ENCODE assay signal across 27 cellular contexts in genomic region chrY:8852278-8852677, GRCh38.
"Had no signal": no experiment of that assay in that cellular context is flagged by ENCODE, and none has a peak within 500 bp of the region (broad histone marks: within the 10 kb centered on the region; RNA-seq: fewer than 3 reads in every experiment).

No MANE protein-coding gene starts in this region.

- H3K4me1 ChIP-seq: stomach, suprapubic skin, testis, thyroid gland, tibial artery, tibial nerve, transverse colon, upper lobe of left lung, upper lobe of right lung, uterus, vagina had no signal

- DNase-seq: stimulated activated CD4-positive, alpha-beta T cell treated with anti-CD3 and anti-CD28 coated beads, Interleukin-2, amount 100 ng/mL, for 48 hours; stimulated activated CD4-positive, alpha-beta T cell treated with anti-CD3 and anti-CD28 coated beads, Interleukin-4, amount 100 ng/mL, for 1 hour; stimulated activated CD4-positive, alpha-beta T cell treated with anti-CD3 and anti-CD28 coated beads, Interleukin-4, amount 100 ng/mL, for 24 hours; stimulated activated CD4-positive, alpha-beta T cell treated with anti-CD3 and anti-CD28 coated beads, Interleukin-4, amount 100 ng/mL, for 4 hours; stimulated activated CD8-positive, alpha-beta memory T cell treated with anti-CD3 and anti-CD28 coated beads, Interleukin-4, amount 100 ng/mL, for 48 hours; stimulated activated naive B cell treated with anti-CD40 and anti-IgM and Interleukin-4, amounts not matched to agents 10 μg/mL and 1 μg/mL and 100 μg/mL, for 72 hours; stimulated activated naive CD4-positive, alpha-beta T cell; stimulated activated naive CD4-positive, alpha-beta T cell treated with Interleukin-2 at 50 U/mL for 16 hours; stimulated activated naive CD8-positive, alpha-beta T cell treated with anti-CD3 and anti-CD28 coated beads, Interleukin-15, amount 100 ng/mL, for 72 hours; stimulated activated naive CD8-positive, alpha-beta T cell treated with anti-CD3 and anti-CD28 coated beads, Interleukin-15, Interleukin-2, amounts not matched to agents 100 U/mL and 50 U/mL, for 24 hours; stomach; substantia nigra; testis; thyroid gland; tibial artery; transverse colon; trophoblast cell; upper lobe of left lung; upper lobe of right lung; uterus had no signal

- H3K27me3 ChIP-seq: stomach, suprapubic skin, testis, thyroid gland, tibial artery, tibial nerve, transverse colon, upper lobe of left lung, upper lobe of right lung, uterus, vagina had no signal

- H3K9me3 ChIP-seq: stomach, suprapubic skin, testis, thoracic aorta, thyroid gland, tibial artery, tibial nerve, transverse colon, upper lobe of left lung, upper lobe of right lung, uterus, vagina had no signal

- H3K4me3 ChIP-seq: stomach, suprapubic skin, testis, thoracic aorta, thyroid gland, tibial artery, tibial nerve, transverse colon, upper lobe of left lung, upper lobe of right lung, uterus, vagina had no signal

- ATAC-seq: stimulated activated effector memory CD8-positive, alpha-beta T cell treated with anti-CD3 and anti-CD28 coated beads, Interleukin-12 subunit alpha, Interleukin-12 subunit beta, amount 100 ng/mL, for 72 hours; stimulated activated memory B cell treated with anti-CD40 and anti-IgM and Interleukin-4, amounts not matched to agents 10 μg/mL and 1 μg/mL and 100 μg/mL, for 72 hours; stimulated activated naive B cell treated with anti-CD40 and anti-IgM and Interleukin-4, amounts not matched to agents 10 μg/mL and 1 μg/mL and 100 μg/mL, for 72 hours; stimulated activated naive CD8-positive, alpha-beta T cell treated with anti-CD3 and anti-CD28 coated beads, Interleukin-15, amount 100 ng/mL, for 72 hours; stimulated activated naive CD8-positive, alpha-beta T cell treated with anti-CD3 and anti-CD28 coated beads, Interleukin-15, Interleukin-2, amounts not matched to agents 100 U/mL and 50 U/mL, for 24 hours; upper lobe of right lung had no signal

- FAIRE-seq: urothelium cell line had no signal

- H3K36me3 ChIP-seq: stomach, suprapubic skin, thoracic aorta, thyroid gland, tibial artery, tibial nerve, transverse colon, upper lobe of left lung, upper lobe of right lung, uterus, vagina had no signal

- H3K27ac ChIP-seq: stomach, suprapubic skin, testis, thoracic aorta, thyroid gland, tibial artery, tibial nerve, transverse colon, upper lobe of left lung, upper lobe of right lung, uterus, vagina had no signal
